In the genomic region with DNA sequence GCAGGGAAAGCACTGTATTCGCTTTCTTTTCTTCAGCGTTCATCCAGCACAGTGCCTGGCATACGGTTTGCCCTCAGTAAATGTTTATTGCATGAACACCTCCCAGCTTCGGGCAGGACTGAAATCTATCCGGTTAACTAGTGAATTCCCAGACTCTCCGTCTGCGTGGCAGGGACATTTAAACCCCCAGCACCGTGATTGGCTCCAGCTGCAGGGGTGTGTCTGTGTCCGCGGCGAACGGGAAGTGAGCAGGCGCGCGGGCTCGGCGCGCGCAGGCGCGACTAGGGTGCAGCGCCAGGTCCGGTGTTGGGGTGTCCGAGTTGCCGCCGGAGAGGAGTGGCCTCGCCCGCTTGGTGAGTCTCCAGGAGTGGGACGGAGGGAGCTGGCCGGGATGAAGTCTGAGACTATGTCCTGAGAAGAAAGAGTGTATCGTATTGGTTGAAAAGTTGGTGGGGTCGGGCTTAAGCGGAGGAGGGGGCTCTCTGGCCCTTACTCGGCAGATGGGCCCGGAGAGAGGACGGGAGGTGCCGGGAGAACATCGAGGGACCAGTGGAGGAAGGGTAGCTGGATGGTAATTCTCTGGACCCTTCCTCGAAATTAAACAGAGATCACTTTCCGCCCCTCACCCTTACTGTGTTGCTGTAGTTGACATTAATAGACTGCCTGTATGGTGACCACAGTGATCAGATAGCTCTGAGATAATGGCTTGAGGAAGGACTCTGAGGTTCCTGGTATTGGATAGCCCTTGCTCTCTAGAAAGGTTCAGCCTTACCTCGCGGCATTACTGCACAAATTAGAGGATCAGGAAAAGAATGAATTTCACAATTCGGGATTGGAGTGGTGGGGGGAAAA, we compare ENCODE assay signal across 8 cellular contexts. TPM values are rescaled to one million over a fixed set of nuclear protein-coding genes. Genes with fewer than 3 reads are reported as not detected.
DNase-seq lines count a peak whose midpoint lies in the region; ATAC-seq and TF ChIP-seq lines count a peak whose summit lies in the region.

A gene (plus strand): TSS at position 274 of the 852 bp plus-strand sequence. CDS start 16,213 bp downstream, outside the sequence.

- H2AFZ ChIP-seq in PC-9, result peak within 1 kb of the TSS; percentile 87

- DNase-seq in DMS 273 (lab: John Stamatoyannopoulos, UW; ENCODE audit: unreplicated experiment), result peak; percentile 94
- peak; percentile 83 to 94 for DNase-seq in PC-9
- DNase-seq in activated T-cell treated with anti-CD3 and anti-CD28 coated beads, Interleukin-2, amount 50 U/mL, for 1 hour, result peak; percentile 78
- peak; percentile 76 for DNase-seq in epithelial cell of proximal tubule (ENCODE audit: low read depth)
- DNase-seq in mucosa of gallbladder (ENCODE audit: low spot score), result peak; percentile 95
- peak; percentile 78 for DNase-seq in stimulated activated CD8-positive, alpha-beta memory T cell treated with anti-CD3 and anti-CD28 coated beads, Interleukin-4, amount 100 ng/mL, for 24 hours (ENCODE audit: low read depth)

- H3K79me2 ChIP-seq in PC-9 (ENCODE audit: low read depth), result peaks cover 14% of the 10 kb centered on the region

- ATAC-seq in GM21576 (IDR thresholded peaks at IDR 0.05; ENCODE audit: unreplicated experiment), result peak; percentile 72

- H4K20me1 ChIP-seq in PC-9 (ENCODE audit: insufficient read depth), result no peaks in the 10 kb centered on the region

- CTCF ChIA-PET in PC-9 (lab: Charles Lee), result interaction anchor here (0.6 kb wide), 1 partner anchor 128 kb away, joined by 5 read pairs; no protein-coding TSS in a partner anchor

- TF ChIP-seq EP300 in Ishikawa (IDR thresholded peaks at IDR 0.05; ENCODE audit: borderline replicate concordance), result no peak

- peak within 1 kb of the TSS; percentile 67 for H3K27ac ChIP-seq in PC-9

- H3K27me3 ChIP-seq in PC-9 (ENCODE audit: insufficient read depth, low read depth), result no peaks in the 10 kb centered on the region

- peak within 1 kb of the TSS; percentile 77 for H3K4me3 ChIP-seq in PC-9
- peak within 1 kb of the TSS; percentile 97 for H3K4me3 ChIP-seq in epithelial cell of proximal tubule (ENCODE audit: low read depth, low read length)

- H3K36me3 ChIP-seq in PC-9 (ENCODE audit: low read depth), result no peaks in the 10 kb centered on the region

- H3F3A ChIP-seq in PC-9 (ENCODE audit: insufficient read depth, low read depth), result peaks cover 15% of the 10 kb centered on the region; the same call in 1 of the 2 replicates

- H3K9me3 ChIP-seq in PC-9 (ENCODE audit: insufficient read depth, low read depth), result no peaks in the 10 kb centered on the region

- intact Hi-C loops in PC-9 (cut with micrococcal nuclease; ENCODE audit: unreplicated experiment), result loop anchor here (2.0 kb wide), 1 partner anchor 15 kb away; no protein-coding TSS in a partner anchor

- no peak for TF ChIP-seq CTCF in PC-9 (conservative IDR thresholded peaks at IDR 0.05)
- no peak for TF ChIP-seq CTCF in epithelial cell of proximal tubule (conservative IDR thresholded peaks at IDR 0.05; ENCODE audit: low read depth, low read length)

- no TSS peak for BruUV-seq in PC-9 (replicated peaks; lab: Mats Ljungman, UMichigan)

- H3K4me1 ChIP-seq in PC-9 (replicated peaks; ENCODE audit: insufficient read depth), result peaks cover 35% of the 10 kb centered on the region

- H3K4me2 ChIP-seq in PC-9, result peak within 1 kb of the TSS; percentile 80

- H3K9me2 ChIP-seq in PC-9 (ENCODE audit: insufficient read depth), result no peaks in the 10 kb centered on the region

- POLR2A ChIA-PET in PC-9 (lab: Charles Lee; ENCODE audit: unreplicated experiment), result interaction anchor here (0.5 to 0.7 kb wide), 3 partner anchors 637 to 1816 kb away, joined by 3 to 12 read pairs (median 3); no protein-coding TSS in a partner anchor

- TF ChIP-seq RAD21 in Ishikawa (IDR thresholded peaks at IDR 0.05; ENCODE audit: low read depth), result no peak

TF ChIP-seq in Ishikawa, 13 proteins besides CTCF, POLR2A, EP300 and RAD21:
- TF ChIP-seq, protein P1, sequence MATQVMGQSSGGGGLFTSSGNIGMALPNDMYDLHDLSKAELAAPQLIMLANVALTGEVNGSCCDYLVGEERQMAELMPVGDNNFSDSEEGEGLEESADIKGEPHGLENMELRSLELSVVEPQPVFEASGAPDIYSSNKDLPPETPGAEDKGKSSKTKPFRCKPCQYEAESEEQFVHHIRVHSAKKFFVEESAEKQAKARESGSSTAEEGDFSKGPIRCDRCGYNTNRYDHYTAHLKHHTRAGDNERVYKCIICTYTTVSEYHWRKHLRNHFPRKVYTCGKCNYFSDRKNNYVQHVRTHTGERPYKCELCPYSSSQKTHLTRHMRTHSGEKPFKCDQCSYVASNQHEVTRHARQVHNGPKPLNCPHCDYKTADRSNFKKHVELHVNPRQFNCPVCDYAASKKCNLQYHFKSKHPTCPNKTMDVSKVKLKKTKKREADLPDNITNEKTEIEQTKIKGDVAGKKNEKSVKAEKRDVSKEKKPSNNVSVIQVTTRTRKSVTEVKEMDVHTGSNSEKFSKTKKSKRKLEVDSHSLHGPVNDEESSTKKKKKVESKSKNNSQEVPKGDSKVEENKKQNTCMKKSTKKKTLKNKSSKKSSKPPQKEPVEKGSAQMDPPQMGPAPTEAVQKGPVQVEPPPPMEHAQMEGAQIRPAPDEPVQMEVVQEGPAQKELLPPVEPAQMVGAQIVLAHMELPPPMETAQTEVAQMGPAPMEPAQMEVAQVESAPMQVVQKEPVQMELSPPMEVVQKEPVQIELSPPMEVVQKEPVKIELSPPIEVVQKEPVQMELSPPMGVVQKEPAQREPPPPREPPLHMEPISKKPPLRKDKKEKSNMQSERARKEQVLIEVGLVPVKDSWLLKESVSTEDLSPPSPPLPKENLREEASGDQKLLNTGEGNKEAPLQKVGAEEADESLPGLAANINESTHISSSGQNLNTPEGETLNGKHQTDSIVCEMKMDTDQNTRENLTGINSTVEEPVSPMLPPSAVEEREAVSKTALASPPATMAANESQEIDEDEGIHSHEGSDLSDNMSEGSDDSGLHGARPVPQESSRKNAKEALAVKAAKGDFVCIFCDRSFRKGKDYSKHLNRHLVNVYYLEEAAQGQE (IDR thresholded peaks at IDR 0.05; ENCODE audit: low read depth), result no peak
- TF ChIP-seq, protein P2, sequence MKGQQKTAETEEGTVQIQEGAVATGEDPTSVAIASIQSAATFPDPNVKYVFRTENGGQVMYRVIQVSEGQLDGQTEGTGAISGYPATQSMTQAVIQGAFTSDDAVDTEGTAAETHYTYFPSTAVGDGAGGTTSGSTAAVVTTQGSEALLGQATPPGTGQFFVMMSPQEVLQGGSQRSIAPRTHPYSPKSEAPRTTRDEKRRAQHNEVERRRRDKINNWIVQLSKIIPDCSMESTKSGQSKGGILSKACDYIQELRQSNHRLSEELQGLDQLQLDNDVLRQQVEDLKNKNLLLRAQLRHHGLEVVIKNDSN (IDR thresholded peaks at IDR 0.05), result no peak; the same call in 1 of the 2 replicates
- TF ChIP-seq YY1 (IDR thresholded peaks at IDR 0.05; ENCODE audit: low read depth) (0 out of 2 replicates have a peak, but pooled peaks have one; percentile 40), TCF12 (IDR thresholded peaks at IDR 0.05; ENCODE audit: low read depth) (peak; percentile 31; the same call in 1 of the 2 replicates), CREB1 (IDR thresholded peaks at IDR 0.05; ENCODE audit: low read depth) (no peak), TAF1 (IDR thresholded peaks at IDR 0.05; ENCODE audit: low read depth) (peak; percentile 69), TEAD4 (IDR thresholded peaks at IDR 0.05) (0 out of 2 replicates have a peak, but pooled peaks have one; percentile 26), EGR1 (IDR thresholded peaks at IDR 0.05) (no peak), ZBTB7A (IDR thresholded peaks at IDR 0.05; ENCODE audit: low read depth) (peak; percentile 63; the same call in 1 of the 2 replicates), NFIC (IDR thresholded peaks at IDR 0.05) (no peak), CEBPB (IDR thresholded peaks at IDR 0.05) (no peak), FOXM1 (IDR thresholded peaks at IDR 0.05; ENCODE audit: borderline replicate concordance, low read depth) (no peak)
- TF ChIP-seq, protein P3, sequence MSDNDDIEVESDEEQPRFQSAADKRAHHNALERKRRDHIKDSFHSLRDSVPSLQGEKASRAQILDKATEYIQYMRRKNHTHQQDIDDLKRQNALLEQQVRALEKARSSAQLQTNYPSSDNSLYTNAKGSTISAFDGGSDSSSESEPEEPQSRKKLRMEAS (IDR thresholded peaks at IDR 0.05), result peak; percentile 76; the same call in 1 of the 2 replicates

RNA-seq across cellular contexts. Expression of the gene that starts here (rescaled TPM):
- total RNA-seq in PC-9 (2021) (47.1 and 65.8 TPM in 2 replicates), epithelial cell of proximal tubule (68.6 and 76.4 TPM in 2 replicates), mucosa of gallbladder (60.2 TPM)

Comparison
In these comparisons a context has a peak if more than half of its experiments do, and no peak if none do; other contexts are left out.
1. Peak in every context shown above with its lines: DNase-seq, ATAC-seq, H3K4me3 ChIP-seq and H3K27ac ChIP-seq.